ENCODE assay signal across 8 cellular contexts in genomic region chr12:69360348-69360672, GRCh38. TPM values are rescaled to one million over a fixed set of nuclear protein-coding genes. Genes with fewer than 3 reads are reported as not detected.
A peak's percentile ranks its signal among the peaks of the same experiment; 100 is the strongest.
DNase-seq lines count a peak whose midpoint lies in the region; ATAC-seq, FAIRE-seq and TF ChIP-seq lines count a peak whose summit lies in the region.

No MANE protein-coding gene starts in this region.

- TF ChIP-seq CTCF in AG09309 (IDR thresholded peaks at IDR 0.05; ENCODE audit: control insufficient read depth, insufficient read depth, low read depth, low read length, missing control alignments) (no peak), coronary artery (IDR thresholded peaks at IDR 0.05) (no peak), D721Med (IDR thresholded peaks at IDR 0.05; ENCODE audit: insufficient read depth, missing control alignments) (no peak)

- H3K4me3 ChIP-seq in AG09309 (ENCODE audit: control insufficient read depth, low read depth, low read length) (peak overlapping the region; percentile 78), Karpas-422 (ENCODE audit: low read length) (peak overlapping the region; percentile 80), coronary artery (peak overlapping the region; percentile 85)

- FAIRE-seq in D721Med (lab: Jason Lieb, UNC), result no peak

- H3K27me3 Mint-ChIP-seq in naive B cell, result no peaks in the 10 kb centered on the region

- peak overlapping the region; percentile 82 for H3K9ac ChIP-seq in Karpas-422 (ENCODE audit: low read length)

- peak overlapping the region; percentile 75 to 96 (median 92) for H3K4me3 Mint-ChIP-seq in naive B cell

- H4K20me1 ChIP-seq in Karpas-422 (ENCODE audit: insufficient read depth, low read depth, low read length), result no peaks in the 10 kb centered on the region

- H3K27ac ChIP-seq in Karpas-422 (ENCODE audit: low read length) (peak overlapping the region; percentile 70; the same call in 1 of the 2 replicates), coronary artery (peak overlapping the region in 1 of 2 donors; percentile 96)

- no peaks in the 10 kb centered on the region for H3K36me3 Mint-ChIP-seq in naive B cell

- H3K27me3 ChIP-seq in Karpas-422 (ENCODE audit: low read length), result no peaks in the 10 kb centered on the region

- no peaks in the 10 kb centered on the region for H3K9me3 ChIP-seq in Karpas-422 (ENCODE audit: low read length)

- peaks cover 12 to 23% (median 20%) of the 10 kb centered on the region in 3 donors for H3K4me1 Mint-ChIP-seq in naive B cell

- no peaks in the 10 kb centered on the region for H3K9me3 Mint-ChIP-seq in naive B cell

- peaks cover 17% of the 10 kb centered on the region for H3K36me3 ChIP-seq in Karpas-422 (ENCODE audit: insufficient read depth, low read length)

- peaks cover 50% of the 10 kb centered on the region for H3K79me2 ChIP-seq in Karpas-422 (ENCODE audit: low read length)

- no peak overlapping the region; the same call in 1 of the 2 replicates for H2AFZ ChIP-seq in Karpas-422 (ENCODE audit: low read length)

- H3K4me1 ChIP-seq in Karpas-422 (ENCODE audit: low read length), result peaks cover 25% of the 10 kb centered on the region

- ATAC-seq in naive B cell (ENCODE audit: low read depth in 2 of 2) (no peak), HG03025 (IDR thresholded peaks at IDR 0.05; ENCODE audit: low FRiP score, unreplicated experiment) (no peak)

- H3K4me2 ChIP-seq in Karpas-422 (ENCODE audit: low read depth, low read length, poor library complexity, severe bottlenecking), result peak overlapping the region; percentile 90

- no peaks in the 10 kb centered on the region for H3K9me2 ChIP-seq in Karpas-422 (replicated peaks; ENCODE audit: insufficient read depth, low read length)

- DNase-seq in AG09309 (ENCODE audit: low read depth) (no peak), Karpas-422 (no peak), coronary artery (ENCODE audit: low spot score) (no peak), naive B cell (no peak), nucleus accumbens (lab: John Stamatoyannopoulos, UW) (no peak), NCI-H1436 (lab: John Stamatoyannopoulos, UW) (no peak), D721Med (ENCODE audit: insufficient read length, low spot score) (no peak)

- peak overlapping the region; percentile 87 to 98 (median 96) for H3K27ac Mint-ChIP-seq in naive B cell

RNA-seq across cellular contexts. Expression of gene YEATS4, which starts 0.8 kb away (rescaled TPM):
- total RNA-seq in Karpas-422 (2014; rRNA removed; shearing (Covaris generic); ENCODE audit: low replicate concordance), result 70.6 and 76.5 TPM in 2 replicates
- polyA plus RNA-seq in naive B cell (ENCODE audit: low read depth in 6 of 6), result 10 to 100 TPM; 24.3 to 51.8 (median 45.7) TPM

RNA-seq across cellular contexts. Expression of gene LYZ, which starts 12.1 kb away (rescaled TPM):
- not detected in 2 replicates for total RNA-seq in Karpas-422 (2014; rRNA removed; shearing (Covaris generic); ENCODE audit: low replicate concordance)
- polyA plus RNA-seq in naive B cell (ENCODE audit: low read depth in 6 of 6), result 10 to 100 TPM in 5 of 6 donors, 1 to 10 TPM in 1; 2.1 to 84.0 (median 41.4) TPM
